In genomic region chr12:101229841-101230241, GRCh38 we compare ENCODE assay signal across 20 cellular contexts. TPM values are rescaled to one million over a fixed set of nuclear protein-coding genes. Genes with fewer than 3 reads are reported as not detected.
"Had no signal": no experiment of that assay in that cellular context is flagged by ENCODE, and none has a peak within 500 bp of the region (broad histone marks: within the 10 kb centered on the region; RNA-seq: fewer than 3 reads in every experiment).

No MANE protein-coding gene starts in this region.

- H3K27ac Mint-ChIP-seq: naive B cell had no signal

- DNase-seq: activated CD4-positive, alpha-beta T cell treated with anti-CD3 and anti-CD28 coated beads, Interleukin-2, amount 50 U/mL, for 4 hours; activated naive CD4-positive, alpha-beta T cell treated with anti-CD3 and anti-CD28 coated beads, Interleukin-2, amount 50 U/mL, for 16 hours; glutamatergic neuron; hypothalamus; naive B cell; pancreas; stimulated activated CD4-positive, alpha-beta T cell treated with anti-CD3 and anti-CD28 coated beads, Interleukin-15, amount 100 ng/mL, for 24 hours; stimulated activated CD4-positive, alpha-beta T cell treated with anti-CD3 and anti-CD28 coated beads, Interleukin-4, amount 100 ng/mL, for 24 hours; stimulated activated naive CD4-positive, alpha-beta T cell; T-helper 9 cell had no signal

- H3K27me3 ChIP-seq: cardiac muscle cell, esophagus muscularis mucosa, tibial nerve had no signal

- H3K27ac ChIP-seq: cardiac muscle cell, esophagus muscularis mucosa, pancreas, tibial nerve had no signal

- H3K4me1 ChIP-seq: esophagus muscularis mucosa, pancreas, tibial nerve had no signal

- H3K4me3 ChIP-seq: cardiac muscle cell, esophagus muscularis mucosa, pancreas, tibial nerve had no signal

- H3K36me3 Mint-ChIP-seq: naive B cell had no signal

- H3K9me3 ChIP-seq: esophagus muscularis mucosa, pancreas, tibial nerve had no signal

- ATAC-seq: activated CD4-positive, CD25-positive, alpha-beta regulatory T cell treated with anti-CD3 and anti-CD28 coated beads, Interleukin-2, amount 50 U/mL, for 24 hours; pancreas had no signal

- H3K9me3 Mint-ChIP-seq: naive B cell had no signal

- FAIRE-seq: endometrium, pancreas had no signal

- H3K36me3 ChIP-seq: cardiac muscle cell, esophagus muscularis mucosa, pancreas, tibial nerve had no signal

RNA-seq across cellular contexts. Expression of gene SLC5A8, which starts 19.8 kb away (rescaled TPM):
- total RNA-seq: cardiac muscle cell, esophagus muscularis mucosa, fibroblast of villous mesenchyme, kidney epithelial cell, liver, mononuclear cell, subcutaneous adipose tissue, tibial nerve had no signal
- polyA plus RNA-seq: cardiac muscle cell, liver had no signal
